Comparison of ENCODE assay signal across 17 cellular contexts in the genomic region with DNA sequence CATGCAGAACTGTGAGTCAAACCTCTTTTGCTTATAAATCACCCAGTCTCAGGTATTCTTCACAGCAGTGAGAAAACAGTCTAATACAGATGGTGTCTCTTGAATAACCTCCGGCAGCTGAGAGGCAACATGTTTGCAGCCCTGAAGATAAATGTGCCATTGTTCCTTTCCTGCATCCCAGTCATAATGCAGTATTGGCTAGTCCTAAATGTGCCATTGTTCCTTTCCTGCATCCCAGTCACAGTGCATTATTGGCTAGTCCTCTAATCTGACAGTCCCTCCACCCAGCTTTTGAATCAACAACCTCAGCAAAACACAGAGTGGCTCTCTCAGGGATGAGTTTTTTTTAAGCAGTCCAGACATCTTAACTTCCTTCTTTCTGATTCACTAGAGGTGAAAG.
"Had no signal": no experiment of that assay in that cellular context is flagged by ENCODE, and none has a peak within 500 bp of the region (broad histone marks: within the 10 kb centered on the region; RNA-seq: fewer than 3 reads in every experiment).

No MANE protein-coding gene starts in this region.

- DNase-seq: activated CD4-positive, alpha-beta T cell treated with anti-CD3 and anti-CD28 coated beads, Interleukin-2, amount 50 U/mL, for 1 hour; activated CD8-positive, alpha-beta memory T cell treated with anti-CD3 and anti-CD28 coated beads, Interleukin-2, amount 50 U/mL, for 4 hours; activated effector memory CD4-positive, alpha-beta T cell treated with anti-CD3 and anti-CD28 coated beads, Interleukin-2, amount 50 U/mL, for 16 hours; activated T-cell treated with anti-CD3 and anti-CD28 coated beads, Interleukin-2, amount 50 U/mL, for 4 hours; adrenal gland; effector CD4-positive, alpha-beta T cell; stimulated activated CD4-positive, alpha-beta T cell treated with anti-CD3 and anti-CD28 coated beads, Interleukin-4, amount 100 ng/mL, for 4 hours had no signal

- H3K4me1 ChIP-seq: adrenal gland, breast epithelium had no signal

- H3K4me3 ChIP-seq: adrenal gland, breast epithelium, coronary artery, lung had no signal

- H3K27ac ChIP-seq: adrenal gland, breast epithelium, coronary artery had no signal

- H3K36me3 ChIP-seq: adrenal gland, breast epithelium had no signal

- H3K9me3 ChIP-seq: adrenal gland, breast epithelium had no signal

- ATAC-seq: activated CD4-positive, CD25-positive, alpha-beta regulatory T cell treated with anti-CD3 and anti-CD28 coated beads, Interleukin-2, amount 50 U/mL, for 24 hours; activated naive CD4-positive, alpha-beta T cell treated with anti-CD3 and anti-CD28 coated beads, Interleukin-2, amount 50 U/mL, for 72 hours; activated T-cell treated with anti-CD3 and anti-CD28 coated beads, Interleukin-2, amount 50 U/mL, for 4 hours; left lobe of liver; sciatic nerve; stimulated activated memory B cell treated with anti-CD40 and anti-IgM and Interleukin-4, amounts not matched to agents 10 μg/mL and 1 μg/mL and 100 μg/mL, for 72 hours had no signal

- FAIRE-seq: astrocyte, keratinocyte had no signal

- H3K27me3 ChIP-seq: adrenal gland, breast epithelium had no signal
